In genomic region chr18:62258606-62259005, GRCh38 we compare ENCODE assay signal across 17 cellular contexts.
DNase-seq lines count a peak whose midpoint lies in the region; ATAC-seq, FAIRE-seq and TF ChIP-seq lines count a peak whose summit lies in the region.
"Had no signal": no experiment of that assay in that cellular context is flagged by ENCODE, and none has a peak within 500 bp of the region (broad histone marks: within the 10 kb centered on the region; RNA-seq: fewer than 3 reads in every experiment).

No MANE protein-coding gene starts in this region.

- no peaks in the 10 kb centered on the region for H3K4me1 ChIP-seq in hepatocyte (ENCODE audit: insufficient read depth)
- no peaks in the 10 kb centered on the region for H3K4me1 ChIP-seq in kidney (ENCODE audit: control insufficient read depth in 1 of 2, insufficient read depth in 1 of 2, low read depth in 1 of 2, low read length in 2 of 2)
- H3K4me1 ChIP-seq: suprapubic skin had no signal

- FAIRE-seq in kidney (lab: Jason Lieb, UNC) = no peak
- FAIRE-seq: TTC549 had no signal

- peak; percentile 41 for ATAC-seq in GM19468 (IDR thresholded peaks at IDR 0.05; ENCODE audit: extremely low read depth, unreplicated experiment)
- ATAC-seq in HG03039 (IDR thresholded peaks at IDR 0.05; ENCODE audit: unreplicated experiment) = no peak
- ATAC-seq: mucosa of descending colon had no signal

- intact Hi-C loops in kidney (cut with DNase I) = no loop called here

- DNase-seq in Caki2 (ENCODE audit: low read depth) (peak; percentile 21), NAMALWA (ENCODE audit: low spot score) (peak; percentile 50), hepatocyte (ENCODE audit: low spot score) (peak; percentile 16), kidney (no peak), amygdala (lab: John Stamatoyannopoulos, UW) (no peak)
- DNase-seq in activated naive CD4-positive, alpha-beta T cell treated with Interleukin-2 at 50 U/mL for 16 hours = no peak
- DNase-seq: activated naive CD4-positive, alpha-beta T cell treated with anti-CD3 and anti-CD28 coated beads, Interleukin-2, amount 50 U/mL, for 16 hours; effector CD8-positive, alpha-beta T cell; mucosa of descending colon; NCI-H1694 treated with DMSO at 0.1 percent for 48 hours; NCI-H524 treated with DMSO at 0.1 percent for 48 hours; posterior cingulate gyrus; SHP77 had no signal

- H3K36me3 ChIP-seq in hepatocyte (replicated peaks; ENCODE audit: insufficient read depth, low read depth) = no peaks in the 10 kb centered on the region
- H3K36me3 ChIP-seq in kidney (ENCODE audit: control insufficient read depth in 1 of 2, insufficient read depth in 2 of 2, low read length in 2 of 2) = peaks cover 13 to 47% of the 10 kb centered on the region in 2 donors

- H3K9me3 ChIP-seq in hepatocyte (ENCODE audit: low read depth) (no peaks in the 10 kb centered on the region), kidney (ENCODE audit: control insufficient read depth in 1 of 2, low read length in 2 of 2) (no peaks in the 10 kb centered on the region)
- H3K9me3 ChIP-seq: mucosa of descending colon, suprapubic skin had no signal

- H3K4me2 ChIP-seq in hepatocyte = no peak overlapping the region

- H3K79me2 ChIP-seq in hepatocyte = no peaks in the 10 kb centered on the region

- no peak overlapping the region for H2AFZ ChIP-seq in hepatocyte

- no peak for TF ChIP-seq CTCF in hepatocyte (IDR thresholded peaks at IDR 0.05; ENCODE audit: poor library complexity)
- TF ChIP-seq CTCF in kidney (IDR thresholded peaks at IDR 0.05; ENCODE audit: borderline replicate concordance, extremely low read depth, insufficient read depth) = no peak

- H4K20me1 ChIP-seq in hepatocyte (ENCODE audit: insufficient read depth, poor library complexity, severe bottlenecking) = no peaks in the 10 kb centered on the region

- H3K9me2 ChIP-seq in hepatocyte (replicated peaks; ENCODE audit: insufficient read depth) = no peaks in the 10 kb centered on the region

- H3K4me3 ChIP-seq in hepatocyte (no peak overlapping the region), kidney (ENCODE audit: low read length in 2 of 2) (no peak overlapping the region)
- H3K4me3 ChIP-seq: mucosa of descending colon, suprapubic skin had no signal

- no peak overlapping the region for H3K9ac ChIP-seq in kidney (ENCODE audit: low read length in 2 of 2)

- no peak overlapping the region for H3K27ac ChIP-seq in hepatocyte
- H3K27ac ChIP-seq in kidney (ENCODE audit: low read depth in 2 of 2, low read length in 2 of 2) = no peak overlapping the region
- H3K27ac ChIP-seq: suprapubic skin had no signal

- in situ Hi-C loops in Caki2 (cut with HindIII; ENCODE audit: low pct_unique_long_range_greater_than_20kb, low sequenced_read_pairs) = no loop called here

- no peaks in the 10 kb centered on the region for H3K27me3 ChIP-seq in hepatocyte
- H3K27me3 ChIP-seq: suprapubic skin had no signal

Comparison
In these comparisons a context has a peak if more than half of its experiments do, and no peak if none do; other contexts are left out.
1. DNase-seq: peak in Caki2 (single experiment), NAMALWA (single experiment) and hepatocyte (single experiment); none in activated naive CD4-positive, alpha-beta T cell treated with Interleukin-2 at 50 U/mL for 16 hours (single experiment), kidney (single experiment) and amygdala (0 of 56).